1 cellular context compared by ENCODE assay signal in genomic region chr19:48713864-48714755, GRCh38.
A peak's percentile ranks its signal among the peaks of the same experiment; 100 is the strongest.
TF ChIP-seq lines count a peak whose summit lies in the region.

No MANE protein-coding gene starts in this region.

TF ChIP-seq in HepG2, 621 proteins besides CTCF, POLR2A, EP300 and RAD21 (continued from another document and continues in another):
- no peak for TF ChIP-seq THRA (CRISPR knock-in tag; IDR thresholded peaks at IDR 0.05; ENCODE audit: borderline replicate concordance)
- no peak for TF ChIP-seq ZNF460 (CRISPR knock-in tag; IDR thresholded peaks at IDR 0.05; ENCODE audit: borderline replicate concordance)
- TF ChIP-seq TFAP4 (IDR thresholded peaks at IDR 0.05; ENCODE audit: borderline replicate concordance, low read depth): no peak
- TF ChIP-seq ZNF614 (CRISPR knock-in tag; IDR thresholded peaks at IDR 0.05; ENCODE audit: borderline replicate concordance): 0 out of 2 replicates have a peak, but pooled peaks have one; percentile 41
- peak; percentile 67; the same call in 1 of the 2 replicates for TF ChIP-seq TOPORS (CRISPR knock-in tag; IDR thresholded peaks at IDR 0.05)
- TF ChIP-seq ARID5B (CRISPR knock-in tag; IDR thresholded peaks at IDR 0.05): 0 out of 2 replicates have a peak, but pooled peaks have one; percentile 12
- TF ChIP-seq KDM1A (CRISPR knock-in tag; IDR thresholded peaks at IDR 0.05): 0 out of 2 replicates have a peak, but pooled peaks have one; percentile 12
- no peak for TF ChIP-seq SKIL (CRISPR knock-in tag; IDR thresholded peaks at IDR 0.05; ENCODE audit: borderline replicate concordance)
- 0 out of 2 replicates have a peak, but pooled peaks have one; percentile 29 for TF ChIP-seq KMT2A (CRISPR knock-in tag; IDR thresholded peaks at IDR 0.05)
- TF ChIP-seq ZNF7 (CRISPR knock-in tag; IDR thresholded peaks at IDR 0.05): no peak
- no peak for TF ChIP-seq ZNF775 (CRISPR knock-in tag; IDR thresholded peaks at IDR 0.05; ENCODE audit: borderline replicate concordance)
- peak; percentile 22; the same call in 1 of the 2 replicates for TF ChIP-seq IRF2 (CRISPR knock-in tag; IDR thresholded peaks at IDR 0.05)
- TF ChIP-seq PCBP1 (IDR thresholded peaks at IDR 0.05; ENCODE audit: borderline replicate concordance, low read depth, low read length): no peak
- peak; percentile 13; the same call in 1 of the 2 replicates for TF ChIP-seq ZFP36L1 (CRISPR knock-in tag; IDR thresholded peaks at IDR 0.05)
- peak; percentile 61 for TF ChIP-seq AGO1 (IDR thresholded peaks at IDR 0.05; ENCODE audit: low read depth, low read length, poor library complexity, severe bottlenecking)
- peak; percentile 78 for TF ChIP-seq DRAP1 (CRISPR knock-in tag; IDR thresholded peaks at IDR 0.05)
- TF ChIP-seq ZNF232 (CRISPR knock-in tag; IDR thresholded peaks at IDR 0.05; ENCODE audit: borderline replicate concordance): peak; percentile 35; the same call in 1 of the 2 replicates
- no peak for TF ChIP-seq ATAD3A (CRISPR knock-in tag; IDR thresholded peaks at IDR 0.05)
- TF ChIP-seq ZNF644 (CRISPR knock-in tag; IDR thresholded peaks at IDR 0.05; ENCODE audit: low read depth): no peak
- no peak for TF ChIP-seq SMARCC2 (IDR thresholded peaks at IDR 0.05)
- peak; percentile 77; the same call in 1 of the 2 replicates for TF ChIP-seq BCL3 (CRISPR knock-in tag; IDR thresholded peaks at IDR 0.05)
- no peak for TF ChIP-seq BORCS8-MEF2B (CRISPR knock-in tag; IDR thresholded peaks at IDR 0.05)
- TF ChIP-seq SIX1 (CRISPR knock-in tag; IDR thresholded peaks at IDR 0.05; ENCODE audit: borderline replicate concordance): no peak
- TF ChIP-seq ZC3H13 (CRISPR knock-in tag; IDR thresholded peaks at IDR 0.05): no peak
- TF ChIP-seq ZNF33A (CRISPR knock-in tag; IDR thresholded peaks at IDR 0.05; ENCODE audit: borderline replicate concordance): no peak
- no peak for TF ChIP-seq E2F2 (CRISPR knock-in tag; IDR thresholded peaks at IDR 0.05; ENCODE audit: borderline replicate concordance)
- no peak for TF ChIP-seq HINFP (CRISPR knock-in tag; IDR thresholded peaks at IDR 0.05; ENCODE audit: low read depth)
- peak; percentile 49; the same call in 1 of the 2 replicates for TF ChIP-seq YEATS2 (CRISPR knock-in tag; IDR thresholded peaks at IDR 0.05; ENCODE audit: borderline replicate concordance)
- peak; percentile 11; the same call in 1 of the 2 replicates for TF ChIP-seq ZNF276 (CRISPR knock-in tag; IDR thresholded peaks at IDR 0.05; ENCODE audit: low read depth)
- TF ChIP-seq KDM2A (CRISPR knock-in tag; IDR thresholded peaks at IDR 0.05; ENCODE audit: borderline replicate concordance, low read depth): peak; percentile 92
- peak; percentile 35; the same call in 1 of the 2 replicates for TF ChIP-seq ZNF563 (CRISPR knock-in tag; IDR thresholded peaks at IDR 0.05)
- no peak for TF ChIP-seq IRF1 (CRISPR knock-in tag; IDR thresholded peaks at IDR 0.05; ENCODE audit: low read depth)
- TF ChIP-seq ERF (CRISPR knock-in tag; IDR thresholded peaks at IDR 0.05): no peak; the same call in none of the 2 replicates
- TF ChIP-seq NFYB (CRISPR knock-in tag; IDR thresholded peaks at IDR 0.05): peak; percentile 91
- TF ChIP-seq DNMT1 (CRISPR knock-in tag; IDR thresholded peaks at IDR 0.05): no peak
- TF ChIP-seq ZNF652 (CRISPR knock-in tag; IDR thresholded peaks at IDR 0.05; ENCODE audit: borderline replicate concordance, low read depth): no peak
- TF ChIP-seq THAP9 (CRISPR knock-in tag; IDR thresholded peaks at IDR 0.05; ENCODE audit: borderline replicate concordance): peak; percentile 30; the same call in 1 of the 2 replicates
- peak; percentile 75 for TF ChIP-seq RBFOX2 (IDR thresholded peaks at IDR 0.05; ENCODE audit: low read depth, low read length)
- TF ChIP-seq KLF12 (CRISPR knock-in tag; IDR thresholded peaks at IDR 0.05; ENCODE audit: borderline replicate concordance): peak; percentile 59; the same call in 1 of the 2 replicates
- no peak for TF ChIP-seq NR2F2 (IDR thresholded peaks at IDR 0.05; ENCODE audit: borderline replicate concordance, low read depth)
- TF ChIP-seq PTBP1 (IDR thresholded peaks at IDR 0.05; ENCODE audit: low read depth, low read length, poor library complexity, severe bottlenecking): no peak
- no peak for TF ChIP-seq NCOR1 (IDR thresholded peaks at IDR 0.05; ENCODE audit: borderline replicate concordance, low read length)
